Comparison of ENCODE assay signal across 18 cellular contexts in genomic region chr10:29102636-29103035, GRCh38.
"Had no signal": no experiment of that assay in that cellular context is flagged by ENCODE, and none has a peak within 500 bp of the region (broad histone marks: within the 10 kb centered on the region; RNA-seq: fewer than 3 reads in every experiment).

No MANE protein-coding gene starts in this region.

- H3K9ac ChIP-seq: parathyroid adenoma had no signal

- H3K4me1 Mint-ChIP-seq: WTC11 had no signal

- ATAC-seq: activated CD8-positive, alpha-beta T cell treated with anti-CD3 and anti-CD28 coated beads, Interleukin-2, amount 10 ng/mL, durations not matched to agents 7 days and 5 days; WTC11 had no signal

- H3K27me3 ChIP-seq: upper lobe of left lung had no signal

- H3K4me3 ChIP-seq: upper lobe of left lung had no signal

- H3K36me3 ChIP-seq: upper lobe of left lung had no signal

- H3K36me3 Mint-ChIP-seq: activated naive CD8-positive, alpha-beta T cell; brain had no signal

- H3K4me1 ChIP-seq: upper lobe of left lung had no signal

- H2AFZ ChIP-seq: parathyroid adenoma had no signal

- DNase-seq: activated CD4-positive, alpha-beta T cell treated with anti-CD3 and anti-CD28 coated beads for 4 hours; activated CD8-positive, alpha-beta memory T cell treated with anti-CD3 and anti-CD28 coated beads, Interleukin-2, amount 50 U/mL, for 48 hours; activated CD8-positive, alpha-beta T cell treated with anti-CD3 and anti-CD28 coated beads, Interleukin-2, amount 10 ng/mL, durations not matched to agents 7 days and 5 days; activated gamma-delta T cell treated with Interleukin-2 at 50 U/mL for 16 hours; amniotic stem cell; cerebellar nuclear complex; effector CD8-positive, alpha-beta T cell; foreskin fibroblast; retina; stimulated activated CD4-positive, alpha-beta T cell treated with anti-CD3 and anti-CD28 coated beads, Interleukin-15, amount 100 ng/mL, for 24 hours; stimulated activated CD4-positive, alpha-beta T cell treated with anti-CD3 and anti-CD28 coated beads, Interleukin-4, amount 100 ng/mL, for 24 hours; stimulated activated naive CD4-positive, alpha-beta T cell treated with Interleukin-2 at 50 U/mL for 16 hours; upper lobe of left lung had no signal

- H3K4me3 Mint-ChIP-seq: activated CD8-positive, alpha-beta T cell treated with anti-CD3 and anti-CD28 coated beads, Interleukin-2, amount 10 ng/mL, durations not matched to agents 7 days and 5 days; activated naive CD8-positive, alpha-beta T cell; brain; T-helper 1 cell treated with Interleukin-12 subunit alpha and Interleukin-12 subunit beta and Interleukin-4 antibody, amounts not matched to agents 30 μg/mL and 1 μg/mL, for 36 hours; WTC11 had no signal

- H3K27ac ChIP-seq: parathyroid adenoma, upper lobe of left lung had no signal

- H3K27ac Mint-ChIP-seq: activated CD8-positive, alpha-beta T cell treated with anti-CD3 and anti-CD28 coated beads, Interleukin-2, amount 10 ng/mL, durations not matched to agents 7 days and 5 days; activated naive CD8-positive, alpha-beta T cell; T-helper 1 cell treated with Interleukin-12 subunit alpha and Interleukin-12 subunit beta and Interleukin-4 antibody, amounts not matched to agents 30 μg/mL and 1 μg/mL, for 36 hours; WTC11 had no signal

- H3K9me3 ChIP-seq: upper lobe of left lung had no signal
